ENCODE assay signal across 8 cellular contexts in genomic region chr19:1884291-1884718, GRCh38. TPM values are rescaled to one million over a fixed set of nuclear protein-coding genes. Genes with fewer than 3 reads are reported as not detected.
DNase-seq lines count a peak whose midpoint lies in the region; ATAC-seq and TF ChIP-seq lines count a peak whose summit lies in the region.

No MANE protein-coding gene starts in this region.

- peaks cover 39% of the 10 kb centered on the region for H3K4me1 Mint-ChIP-seq in CD8-positive, alpha-beta T cell (ENCODE audit: low read depth)
- peaks cover 33% of the 10 kb centered on the region for H3K4me1 Mint-ChIP-seq in neural crest cell

- POLR2A ChIA-PET in CD8-positive, alpha-beta T cell (lab: Charles Lee), result interaction anchor here (2.7 kb wide), 1 partner anchor 9 kb away, joined by 19 read pairs; no protein-coding TSS in a partner anchor

- peak overlapping the region; percentile 77 for H3K4me3 ChIP-seq in CD8-positive, alpha-beta T cell (ENCODE audit: low read depth, low read length)
- peak overlapping the region; percentile 81 for H3K4me3 ChIP-seq in SJCRH30
- H3K4me3 ChIP-seq in duodenal mucosa (ENCODE audit: low read depth in 1 of 2, low read length in 2 of 2), result peak overlapping the region; percentile 77 to 91

- peak overlapping the region; percentile 100 for H3K4me3 Mint-ChIP-seq in CD8-positive, alpha-beta T cell
- peak overlapping the region; percentile 97 for H3K4me3 Mint-ChIP-seq in neural crest cell

- no peaks in the 10 kb centered on the region for H3K9me3 Mint-ChIP-seq in CD8-positive, alpha-beta T cell
- no peaks in the 10 kb centered on the region for H3K9me3 Mint-ChIP-seq in neural crest cell

- no peaks in the 10 kb centered on the region for H3K9me3 ChIP-seq in CD8-positive, alpha-beta T cell (ENCODE audit: low read length)
- H3K9me3 ChIP-seq in SJCRH30 (replicated peaks), result no peaks in the 10 kb centered on the region
- H3K9me3 ChIP-seq in duodenal mucosa (ENCODE audit: control insufficient read depth in 1 of 2, low read length in 2 of 2), result no peaks in the 10 kb centered on the region

- DNase-seq in CD8-positive, alpha-beta T cell, result peak in 3 of 7 experiments; percentile 63 to 73 (median 64)
- DNase-seq in SJCRH30, result no peak
- DNase-seq in neural crest cell (ENCODE audit: low read depth, low spot score), result no peak
- no peak for DNase-seq in stimulated activated CD4-positive, alpha-beta T cell treated with anti-CD3 and anti-CD28 coated beads, Interleukin-1b, Interleukin-23, amount 100 ng/mL, for 48 hours
- DNase-seq in dermis blood vessel endothelial cell, result no peak

- intact Hi-C loops in CD8-positive, alpha-beta T cell (cut with DNase I, micrococcal nuclease), result loop anchor here in 1 of 2 experiments (1.0 to 5.0 kb wide), 2 partner anchors 198 to 212 kb away; partner anchors contain the start of genes IZUMO4 and MOB3A

- no peak for TF ChIP-seq CTCF in CD8-positive, alpha-beta T cell (IDR thresholded peaks at IDR 0.05)
- no peak for TF ChIP-seq CTCF in neural crest cell (conservative IDR thresholded peaks at IDR 0.05)

- peak overlapping the region; percentile 99 for H3K27ac Mint-ChIP-seq in CD8-positive, alpha-beta T cell
- H3K27ac Mint-ChIP-seq in neural crest cell (ENCODE audit: unreplicated experiment), result peak overlapping the region; percentile 95

- peak; percentile 22 for ATAC-seq in CD8-positive, alpha-beta T cell
- ATAC-seq in GM19035 (IDR thresholded peaks at IDR 0.05; ENCODE audit: unreplicated experiment) (no peak), GM18517 (IDR thresholded peaks at IDR 0.05; ENCODE audit: unreplicated experiment) (no peak)

- no peaks in the 10 kb centered on the region for H3K27me3 ChIP-seq in CD8-positive, alpha-beta T cell (ENCODE audit: insufficient read depth, low read length)
- H3K27me3 ChIP-seq in SJCRH30, result no peaks in the 10 kb centered on the region
- H3K27me3 ChIP-seq in duodenal mucosa (ENCODE audit: control insufficient read depth in 1 of 2, insufficient read depth in 2 of 2, low read length in 2 of 2), result no peaks in the 10 kb centered on the region

- H3K4me1 ChIP-seq in CD8-positive, alpha-beta T cell (ENCODE audit: insufficient read depth, low read length), result peaks cover 40% of the 10 kb centered on the region
- H3K4me1 ChIP-seq in SJCRH30 (peaks cover 8% of the 10 kb centered on the region; the same call in 1 of the 2 replicates), duodenal mucosa (ENCODE audit: control insufficient read depth in 1 of 2, insufficient read depth in 2 of 2, low read length in 2 of 2) (peaks cover 19 to 27% of the 10 kb centered on the region in 2 donors)

- peaks cover 6% of the 10 kb centered on the region for H3K36me3 ChIP-seq in CD8-positive, alpha-beta T cell (ENCODE audit: insufficient read depth, low read length)
- no peaks in the 10 kb centered on the region for H3K36me3 ChIP-seq in SJCRH30
- peaks cover 0 to 13% of the 10 kb centered on the region in 2 donors for H3K36me3 ChIP-seq in duodenal mucosa (ENCODE audit: control insufficient read depth in 1 of 2, insufficient read depth in 2 of 2, low read length in 2 of 2)

- H3K9ac ChIP-seq in duodenal mucosa (ENCODE audit: low read depth in 1 of 2, low read length in 2 of 2), result peak overlapping the region; percentile 77 to 97

- peaks cover 26% of the 10 kb centered on the region for H3K36me3 Mint-ChIP-seq in CD8-positive, alpha-beta T cell
- H3K36me3 Mint-ChIP-seq in neural crest cell (ENCODE audit: low read depth), result no peaks in the 10 kb centered on the region

- H3K27ac ChIP-seq in CD8-positive, alpha-beta T cell (ENCODE audit: low read depth, low read length), result peak overlapping the region; percentile 92
- H3K27ac ChIP-seq in SJCRH30 (no peak overlapping the region), duodenal mucosa (ENCODE audit: low read depth, low read length) (peak overlapping the region; percentile 72)

- CTCF ChIA-PET in CD8-positive, alpha-beta T cell (lab: Charles Lee), result interaction anchor here (0.9 kb wide), 1 partner anchor 176 kb away, joined by 3 read pairs; no protein-coding TSS in a partner anchor

- H3K27me3 Mint-ChIP-seq in CD8-positive, alpha-beta T cell (ENCODE audit: low read depth), result no peaks in the 10 kb centered on the region
- no peaks in the 10 kb centered on the region for H3K27me3 Mint-ChIP-seq in neural crest cell (ENCODE audit: low read depth)

RNA-seq across cellular contexts. Expression of gene ABHD17A, which starts 1.0 kb away (rescaled TPM):
- total RNA-seq in CD8-positive, alpha-beta T cell, result 100 to 1,000 TPM; 204 TPM
- 39.2 and 41.6 TPM in 2 replicates for total RNA-seq in SJCRH30 (2014; rRNA removed; shearing (Covaris generic))
- total RNA-seq in neural crest cell (73.9 and 74.1 TPM in 2 replicates), dermis blood vessel endothelial cell (111 and 142 TPM in 2 replicates)

RNA-seq across cellular contexts. Expression of gene ADAT3, which starts 20.9 kb away (rescaled TPM):
- total RNA-seq in CD8-positive, alpha-beta T cell, result 1 to 10 TPM; 6.4 to 7.3 TPM
- 4.7 and 4.8 TPM in 2 replicates for total RNA-seq in SJCRH30 (2014; rRNA removed; shearing (Covaris generic))
- total RNA-seq in neural crest cell, result 13.7 and 14.1 TPM in 2 replicates
- 5.8 and 6.2 TPM in 2 replicates for total RNA-seq in dermis blood vessel endothelial cell

RNA-seq across cellular contexts. Expression of gene SCAMP4, which starts 20.9 kb away (rescaled TPM):
- 10 to 100 TPM; 18.5 to 19.2 TPM for total RNA-seq in CD8-positive, alpha-beta T cell
- 29.1 and 29.2 TPM in 2 replicates for total RNA-seq in SJCRH30 (2014; rRNA removed; shearing (Covaris generic))
- total RNA-seq in neural crest cell (71.2 and 79.9 TPM in 2 replicates), dermis blood vessel endothelial cell (34.7 and 56.1 TPM in 2 replicates)

RNA-seq across cellular contexts. Expression of gene KLF16, which starts 20.9 kb away (rescaled TPM):
- 10 to 100 TPM; 85.7 to 88.7 TPM for total RNA-seq in CD8-positive, alpha-beta T cell
- total RNA-seq in SJCRH30 (2014; rRNA removed; shearing (Covaris generic)), result 5.1 and 5.8 TPM in 2 replicates
- total RNA-seq in neural crest cell (18.9 and 20.7 TPM in 2 replicates), dermis blood vessel endothelial cell (5.3 and 9.5 TPM in 2 replicates)

RNA-seq across cellular contexts. Expression of gene REXO1, which starts 36.0 kb away (rescaled TPM):
- 100 to 1,000 TPM; 143 to 152 TPM for total RNA-seq in CD8-positive, alpha-beta T cell
- 17.7 and 19.1 TPM in 2 replicates for total RNA-seq in SJCRH30 (2014; rRNA removed; shearing (Covaris generic))
- total RNA-seq in neural crest cell (40.8 and 45.3 TPM in 2 replicates), dermis blood vessel endothelial cell (8.7 and 14.0 TPM in 2 replicates)
